7 cellular contexts compared by ENCODE assay signal in genomic region chr1:26500488-26501175, GRCh38. TPM values are rescaled to one million over a fixed set of nuclear protein-coding genes. Genes with fewer than 3 reads are reported as not detected.
DNase-seq lines count a peak whose midpoint lies in the region; ATAC-seq, FAIRE-seq and TF ChIP-seq lines count a peak whose summit lies in the region.

No MANE protein-coding gene starts in this region.

- no peak for TF ChIP-seq POLR2A in breast epithelium (IDR thresholded peaks at IDR 0.05)

- H3K36me3 ChIP-seq in breast epithelium = no peaks in the 10 kb centered on the region

- intact Hi-C loops in breast epithelium (cut with DNase I; ENCODE audit: low total_unique reads) = no loop called here

- peak; percentile 59 for ATAC-seq in HG02884 (IDR thresholded peaks at IDR 0.05; ENCODE audit: unreplicated experiment)

- TF ChIP-seq CTCF in WI38 (IDR thresholded peaks at IDR 0.05; ENCODE audit: low read depth, low read length) (no peak; the same call in 1 of the 2 replicates), breast epithelium (IDR thresholded peaks at IDR 0.05) (peak in 1 of 3 donors; percentile 12)

- DNase-seq in GM18507 (ENCODE audit: extremely low spot score, insufficient read length, low read depth) (peak; percentile 90), NCI-H2029 (lab: John Stamatoyannopoulos, UW) (peak; percentile 80), breast epithelium (ENCODE audit: low spot score in 2 of 2) (peak; percentile 78 to 90), inferior parietal cortex (ENCODE audit: extremely low spot score) (peak; percentile 63), smooth muscle cell of the brain vasculature (ENCODE audit: low read depth, low spot score) (peak; percentile 43)

- H3K4me3 ChIP-seq in WI38 (ENCODE audit: low read depth, low read length) (peak overlapping the region; percentile 61), breast epithelium (peak overlapping the region; percentile 57 to 96 (median 83))

- H3K4me1 ChIP-seq in breast epithelium = no peaks in the 10 kb centered on the region

- FAIRE-seq in GM18507 (lab: Jason Lieb, UNC) = no peak

- no peaks in the 10 kb centered on the region for H3K27me3 ChIP-seq in breast epithelium

- H3K27ac ChIP-seq in breast epithelium = peak overlapping the region; percentile 95 to 98

- no peaks in the 10 kb centered on the region for H3K9me3 ChIP-seq in breast epithelium

RNA-seq across cellular contexts. Expression of gene HMGN2, which starts 28.4 kb away (rescaled TPM):
- total RNA-seq in breast epithelium = 100 to 1,000 TPM; 192 to 261 (median 204) TPM

RNA-seq across cellular contexts. Expression of gene RPS6KA1, which starts 28.9 kb away (rescaled TPM):
- total RNA-seq in breast epithelium = 10 to 100 TPM; 12.5 to 43.0 (median 30.8) TPM

Comparison
In these comparisons a context has a peak if more than half of its experiments do, and no peak if none do; other contexts are left out.
1. Peak in every context shown above with its lines: DNase-seq, ATAC-seq, H3K4me3 ChIP-seq and H3K27ac ChIP-seq.